Comparison of ENCODE assay signal across 2 cellular contexts in the genomic region with DNA sequence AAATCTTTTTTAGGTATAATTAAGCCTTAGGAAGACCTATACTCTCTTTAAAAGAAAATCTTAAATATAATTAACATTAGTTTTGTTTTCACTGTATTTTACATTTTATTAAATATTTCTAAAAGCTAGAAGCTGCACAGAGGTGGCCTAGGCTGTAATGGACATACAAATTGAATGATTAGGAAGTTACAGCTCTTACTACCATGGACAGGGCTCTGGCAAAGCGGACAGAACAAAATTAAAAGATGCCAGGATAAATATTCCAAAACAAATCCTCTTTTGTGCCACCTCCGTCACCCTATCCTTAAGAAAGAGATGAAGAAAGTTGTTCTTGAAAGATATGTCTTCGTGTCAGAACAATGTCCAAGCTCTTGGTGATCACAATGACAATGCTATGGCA.
A peak's percentile ranks its signal among the peaks of the same experiment; 100 is the strongest.
TF ChIP-seq lines count a peak whose summit lies in the region.

No MANE protein-coding gene starts in this region.

TF ChIP-seq in A549, 52 proteins besides CTCF, POLR2A, EP300 and RAD21 (continued from another document):
- TF ChIP-seq REST (IDR thresholded peaks at IDR 0.05) (peak; percentile 41; the same call in 1 of the 2 replicates), HOXB5 (CRISPR knock-in tag; IDR thresholded peaks at IDR 0.05) (no peak)

TF ChIP-seq in HEK293, 187 proteins besides CTCF, POLR2A, EP300 and RAD21 (continued from another document):
- TF ChIP-seq ZNF16 (tag by site-specific recombination; IDR thresholded peaks at IDR 0.05; ENCODE audit: low read depth) (no peak), ZNF488 (tag by site-specific recombination; IDR thresholded peaks at IDR 0.05) (no peak), SCRT2 (tag by site-specific recombination; IDR thresholded peaks at IDR 0.05) (no peak), ZSCAN23 (tag by site-specific recombination; IDR thresholded peaks at IDR 0.05) (no peak), ZNF707 (tag by site-specific recombination; IDR thresholded peaks at IDR 0.05) (no peak)
TF ChIP-seq in HEK293: peak in this region for 1.
